Comparison of ENCODE assay signal across 1 cellular context in genomic region chr21:34039678-34040382, GRCh38.
TF ChIP-seq lines count a peak whose summit lies in the region.

No MANE protein-coding gene starts in this region.

TF ChIP-seq in WTC11, 78 proteins besides CTCF, POLR2A, EP300 and RAD21 (continued from another document):
- TF ChIP-seq ZNF532 (CRISPR knock-in tag; IDR thresholded peaks at IDR 0.05; ENCODE audit: borderline replicate concordance) = no peak
TF ChIP-seq in WTC11: peak in this region for 0.
